Comparison of ENCODE assay signal across 1 cellular context in the genomic region with DNA sequence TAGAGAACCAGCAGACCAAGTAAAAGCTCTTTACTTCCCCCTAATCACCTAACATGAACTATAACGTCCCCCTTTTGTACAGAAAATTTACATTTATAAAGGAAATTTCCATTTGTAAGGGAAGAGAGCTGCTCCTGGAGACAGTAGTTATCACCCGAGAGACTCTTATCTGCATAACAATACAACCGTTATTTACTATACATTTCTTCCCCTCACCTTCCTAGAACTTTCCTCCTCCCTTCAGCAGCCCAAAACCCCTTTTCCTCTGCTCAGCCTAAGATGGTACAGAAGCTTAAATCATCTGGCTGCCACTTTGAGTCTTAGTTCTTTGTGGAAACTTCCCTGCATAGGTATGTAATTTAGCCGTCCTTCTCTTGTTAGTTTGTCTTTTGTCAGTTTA.
TF ChIP-seq lines count a peak whose summit lies in the region.

No MANE protein-coding gene starts in this region.

TF ChIP-seq in IMR-90, 13 proteins besides CTCF, POLR2A, EP300 and RAD21 (continued from another document):
- TF ChIP-seq, protein P1, sequence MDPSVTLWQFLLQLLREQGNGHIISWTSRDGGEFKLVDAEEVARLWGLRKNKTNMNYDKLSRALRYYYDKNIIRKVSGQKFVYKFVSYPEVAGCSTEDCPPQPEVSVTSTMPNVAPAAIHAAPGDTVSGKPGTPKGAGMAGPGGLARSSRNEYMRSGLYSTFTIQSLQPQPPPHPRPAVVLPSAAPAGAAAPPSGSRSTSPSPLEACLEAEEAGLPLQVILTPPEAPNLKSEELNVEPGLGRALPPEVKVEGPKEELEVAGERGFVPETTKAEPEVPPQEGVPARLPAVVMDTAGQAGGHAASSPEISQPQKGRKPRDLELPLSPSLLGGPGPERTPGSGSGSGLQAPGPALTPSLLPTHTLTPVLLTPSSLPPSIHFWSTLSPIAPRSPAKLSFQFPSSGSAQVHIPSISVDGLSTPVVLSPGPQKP (IDR thresholded peaks at IDR 0.05; ENCODE audit: borderline replicate concordance, low read depth, low read length), result no peak
